In genomic region chr14:93430319-93430801, GRCh38 we compare ENCODE assay signal across 10 cellular contexts. TPM values are rescaled to one million over a fixed set of nuclear protein-coding genes. Genes with fewer than 3 reads are reported as not detected.
DNase-seq lines count a peak whose midpoint lies in the region; TF ChIP-seq lines count a peak whose summit lies in the region.
"Had no signal": no experiment of that assay in that cellular context is flagged by ENCODE, and none has a peak within 500 bp of the region (broad histone marks: within the 10 kb centered on the region; RNA-seq: fewer than 3 reads in every experiment).

No MANE protein-coding gene starts in this region.

- H3K4me3 Mint-ChIP-seq in H9: peak overlapping the region; percentile 91 to 94
- H3K4me3 Mint-ChIP-seq in CD14-positive monocyte: peak overlapping the region in 1 of 2 donors; percentile 75

- peak overlapping the region; percentile 83 for H3K14ac ChIP-seq in H9 (ENCODE audit: insufficient read depth, low read length)

- no peak overlapping the region for H3K4ac ChIP-seq in H9 (ENCODE audit: low read depth, low read length)

- H2BK5ac ChIP-seq in H9 (ENCODE audit: insufficient read length, low read length): no peak overlapping the region

- H3K4me3 ChIP-seq in fibroblast of the aortic adventitia (ENCODE audit: low read depth, low read length): peak overlapping the region; percentile 32

- H2BK20ac ChIP-seq in H9 (ENCODE audit: low read depth, low read length, poor library complexity, severe bottlenecking): no peak overlapping the region

- H3K36me3 Mint-ChIP-seq in H9 (ENCODE audit: insufficient read depth in 1 of 3, low read depth in 3 of 3) (peaks cover 5 to 13% (median 5%) of the 10 kb centered on the region in 3 experiments; a peak in 5 of 7 replicates), CD14-positive monocyte (peaks cover 0 to 2% of the 10 kb centered on the region in 2 donors)

- no peak overlapping the region for H2BK12ac ChIP-seq in H9 (ENCODE audit: insufficient read length, low read depth, low read length)

- H3K18ac ChIP-seq in H9 (ENCODE audit: insufficient read length, low read depth, low read length): no peak overlapping the region

- H3K9me3 Mint-ChIP-seq in H9 (peaks cover 15% of the 10 kb centered on the region in 2 experiments), CD14-positive monocyte (peaks cover 14 to 30% (median 25%) of the 10 kb centered on the region in 7 donors)

- no peak overlapping the region for H4K91ac ChIP-seq in H9 (ENCODE audit: insufficient read length, low read depth, low read length)

- peak overlapping the region; percentile 34 for H2AFZ ChIP-seq in H9 (ENCODE audit: low read length)

- H3K27ac ChIP-seq in H9 (ENCODE audit: insufficient read length, low read depth, low read length): no peak overlapping the region

- no peak overlapping the region for H4K5ac ChIP-seq in H9 (ENCODE audit: insufficient read length, low read depth, low read length)

- peaks cover 10 to 18% of the 10 kb centered on the region in 2 experiments for H3K4me1 Mint-ChIP-seq in H9
- no peaks in the 10 kb centered on the region for H3K4me1 Mint-ChIP-seq in CD14-positive monocyte

- H3K9me3 ChIP-seq in H9 (ENCODE audit: control insufficient read depth, low read depth, low read length): no peaks in the 10 kb centered on the region

- no CpG with 5 or more reads among the region's 36 CpGs for WGBS in H9 (ENCODE audit: extremely low coverage, insufficient read length, low lambda C conversion rate)

- DNase-seq in H9: peak; percentile 80
- DNase-seq in NCI-H526 treated with DMSO at 0.1 percent for 48 hours (lab: John Stamatoyannopoulos, UW): peak; percentile 71
- peak; percentile 2 for DNase-seq in fibroblast of the aortic adventitia (ENCODE audit: low read depth)
- DNase-seq in pons (ENCODE audit: low spot score): peak; percentile 54
- DNase-seq in CD14-positive monocyte (ENCODE audit: low spot score): no peak
- DNase-seq in activated CD4-positive, alpha-beta T cell treated with anti-CD3 and anti-CD28 coated beads, Interleukin-2, amount 50 U/mL, for 1 hour: no peak
- no peak for DNase-seq in activated CD8-positive, alpha-beta memory T cell treated with anti-CD3 and anti-CD28 coated beads, Interleukin-2, amount 50 U/mL, for 48 hours
- no peak for DNase-seq in stimulated activated CD4-positive, alpha-beta T cell treated with anti-CD3 and anti-CD28 coated beads, Interleukin-1b, Interleukin-23, amount 100 ng/mL, for 48 hours
- DNase-seq: activated CD4-positive, CD25-positive, alpha-beta regulatory T cell; stimulated activated CD4-positive, alpha-beta T cell treated with anti-CD3 and anti-CD28 coated beads, Interleukin-4, amount 100 ng/mL, for 24 hours had no signal

- H3K9ac ChIP-seq in H9 (ENCODE audit: extremely low read depth, insufficient read length, low read length): peak overlapping the region; percentile 53

- no peak overlapping the region for H2BK120ac ChIP-seq in H9 (ENCODE audit: low read depth, low read length, poor library complexity, severe bottlenecking)

- H3K4me1 ChIP-seq in H9 (ENCODE audit: insufficient read depth, low read length): peaks cover 3% of the 10 kb centered on the region; the same call in 1 of the 2 replicates

- no peaks in the 10 kb centered on the region for H4K20me1 ChIP-seq in H9 (ENCODE audit: control insufficient read depth, insufficient read depth, insufficient read length)

- H3K23me2 ChIP-seq in H9 (ENCODE audit: insufficient read length, low read depth, low read length, poor library complexity, severe bottlenecking): peaks cover 13% of the 10 kb centered on the region

- H3K27me3 Mint-ChIP-seq in H9 (ENCODE audit: low read depth): peaks cover 11% of the 10 kb centered on the region
- peaks cover 46 to 72% (median 52%) of the 10 kb centered on the region in 3 donors for H3K27me3 Mint-ChIP-seq in CD14-positive monocyte (ENCODE audit: low read depth in 3 of 3)

- H3K27ac Mint-ChIP-seq in H9 (peak overlapping the region in 1 of 3 experiments; percentile 4; a peak in 2 of 7 replicates), CD14-positive monocyte (no peak overlapping the region)

- H3K4me2 ChIP-seq in H9 (ENCODE audit: insufficient read depth, insufficient read length, low read length): peak overlapping the region; percentile 61

- H4K8ac ChIP-seq in H9 (replicated peaks; ENCODE audit: insufficient read length, low read depth, low read length): no peak overlapping the region

- H2AK5ac ChIP-seq in H9 (ENCODE audit: insufficient read length, low read length): no peak overlapping the region

- H3K79me1 ChIP-seq in H9 (ENCODE audit: insufficient read depth, low read depth, low read length, poor library complexity, severe bottlenecking): no peaks in the 10 kb centered on the region

- TF ChIP-seq CTCF in H9 (conservative IDR thresholded peaks at IDR 0.05): no peak
- no peak for TF ChIP-seq CTCF in fibroblast of the aortic adventitia (IDR thresholded peaks at IDR 0.05; ENCODE audit: insufficient read depth, low read length)
- TF ChIP-seq CTCF in CD14-positive monocyte (IDR thresholded peaks at IDR 0.05): no peak

- H3K27me3 ChIP-seq in H9 (ENCODE audit: insufficient read depth, low read length): peaks cover 2% of the 10 kb centered on the region; the same call in 1 of the 2 replicates

- no peaks in the 10 kb centered on the region for H3K79me2 ChIP-seq in H9 (ENCODE audit: insufficient read depth, low read length)

- no peak overlapping the region for H2BK15ac ChIP-seq in H9 (ENCODE audit: low read depth, low read length)

- H3K56ac ChIP-seq in H9 (ENCODE audit: insufficient read length, low read depth, low read length): no peak overlapping the region

- intact Hi-C loops in CD14-positive monocyte (cut with micrococcal nuclease): no loop called here

- H3T11ph ChIP-seq in H9 (ENCODE audit: low read length): no peak overlapping the region

- H3K23ac ChIP-seq in H9 (ENCODE audit: insufficient read length, low read depth, low read length): no peak overlapping the region

RNA-seq across cellular contexts. Expression of gene UNC79, which starts 0.4 kb away (rescaled TPM):
- 2.8 and 3.0 TPM in 2 replicates for total RNA-seq in H9 (2021)
- 0.09 and 0.16 TPM in 2 replicates for total RNA-seq in fibroblast of the aortic adventitia (ENCODE audit: low replicate concordance)
- under 1 TPM in 1 of 2 donors, not detected in 1; 0.02 TPM for polyA plus RNA-seq in CD14-positive monocyte

Comparison
In these comparisons a context has a peak if more than half of its experiments do, and no peak if none do; other contexts are left out.
1. DNase-seq: peak in H9 (single experiment), NCI-H526 treated with DMSO at 0.1 percent for 48 hours (single experiment), fibroblast of the aortic adventitia (single experiment) and pons (single experiment); none in CD14-positive monocyte (single experiment), activated CD4-positive, alpha-beta T cell treated with anti-CD3 and anti-CD28 coated beads, Interleukin-2, amount 50 U/mL, for 1 hour (single experiment), activated CD8-positive, alpha-beta memory T cell treated with anti-CD3 and anti-CD28 coated beads, Interleukin-2, amount 50 U/mL, for 48 hours (single experiment) and stimulated activated CD4-positive, alpha-beta T cell treated with anti-CD3 and anti-CD28 coated beads, Interleukin-1b, Interleukin-23, amount 100 ng/mL, for 48 hours (single experiment).